In the genomic region with DNA sequence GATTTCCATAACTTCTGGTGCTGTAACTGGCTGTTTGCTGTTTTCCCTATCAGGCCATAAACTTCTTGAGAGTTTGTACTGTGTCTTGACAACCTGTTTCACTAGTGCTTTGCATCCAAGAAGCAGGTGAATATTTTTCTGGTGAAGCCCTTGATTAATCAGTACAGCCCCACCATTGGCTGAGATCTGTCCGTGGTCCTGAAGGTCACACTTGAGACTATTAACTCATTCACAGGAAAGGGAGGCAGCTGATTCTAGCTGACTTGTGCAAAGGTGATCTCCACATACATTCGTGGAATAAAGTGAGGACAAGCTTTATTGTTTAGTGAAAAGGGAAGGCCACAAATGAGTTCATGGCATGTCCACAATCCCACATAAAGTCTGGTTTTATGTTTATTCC, we compare ENCODE assay signal across 14 cellular contexts.
"Had no signal": no experiment of that assay in that cellular context is flagged by ENCODE, and none has a peak within 500 bp of the region (broad histone marks: within the 10 kb centered on the region; RNA-seq: fewer than 3 reads in every experiment).

No MANE protein-coding gene starts in this region.

- H3K4me3 Mint-ChIP-seq: activated CD8-positive, alpha-beta T cell treated with anti-CD3 and anti-CD28 coated beads, Interleukin-2, amount 10 ng/mL, durations not matched to agents 7 days and 5 days; activated naive CD8-positive, alpha-beta T cell treated with anti-CD3 and anti-CD28 coated beads, Interleukin-2, amount 50 U/mL, for 24 hours; nephron had no signal

- H3K36me3 ChIP-seq: ascending aorta, cardiac muscle cell, sigmoid colon, upper lobe of left lung had no signal

- H3K27me3 ChIP-seq: ascending aorta, cardiac muscle cell, foreskin keratinocyte, upper lobe of left lung had no signal

- ATAC-seq: activated CD8-positive, alpha-beta T cell treated with anti-CD3 and anti-CD28 coated beads, Interleukin-2, amount 10 ng/mL, durations not matched to agents 7 days and 5 days; activated naive CD8-positive, alpha-beta T cell treated with anti-CD3 and anti-CD28 coated beads, Interleukin-2, amount 50 U/mL, for 24 hours; foreskin keratinocyte; left colon had no signal

- H3K4me1 ChIP-seq: ascending aorta, foreskin keratinocyte, sigmoid colon, upper lobe of left lung had no signal

- H3K27me3 Mint-ChIP-seq: activated naive CD8-positive, alpha-beta T cell treated with anti-CD3 and anti-CD28 coated beads, Interleukin-2, amount 50 U/mL, for 24 hours had no signal

- DNase-seq: activated CD4-positive, alpha-beta T cell treated with anti-CD3 and anti-CD28 coated beads for 48 hours; activated CD8-positive, alpha-beta memory T cell treated with anti-CD3 and anti-CD28 coated beads, Interleukin-2, amount 50 U/mL, for 48 hours; activated CD8-positive, alpha-beta T cell treated with anti-CD3 and anti-CD28 coated beads, Interleukin-2, amount 10 ng/mL, durations not matched to agents 7 days and 5 days; activated naive CD8-positive, alpha-beta T cell treated with anti-CD3 and anti-CD28 coated beads, Interleukin-2, amount 50 U/mL, for 24 hours; foreskin keratinocyte; left colon; mammary epithelial cell; sigmoid colon; stimulated activated CD4-positive, alpha-beta T cell treated with anti-CD3 and anti-CD28 coated beads, Interleukin-2, amount 100 ng/mL, for 24 hours; stimulated activated naive CD4-positive, alpha-beta T cell treated with Interleukin-2 at 50 U/mL for 16 hours; upper lobe of left lung had no signal

- H3K4me3 ChIP-seq: ascending aorta, cardiac muscle cell, sigmoid colon, upper lobe of left lung had no signal

- H3K27ac Mint-ChIP-seq: activated CD8-positive, alpha-beta T cell treated with anti-CD3 and anti-CD28 coated beads, Interleukin-2, amount 10 ng/mL, durations not matched to agents 7 days and 5 days; activated naive CD8-positive, alpha-beta T cell treated with anti-CD3 and anti-CD28 coated beads, Interleukin-2, amount 50 U/mL, for 24 hours; nephron had no signal

- H3K4me1 Mint-ChIP-seq: activated naive CD8-positive, alpha-beta T cell treated with anti-CD3 and anti-CD28 coated beads, Interleukin-2, amount 50 U/mL, for 24 hours; nephron had no signal

- H3K27ac ChIP-seq: ascending aorta, cardiac muscle cell, foreskin keratinocyte, sigmoid colon, upper lobe of left lung had no signal
